ENCODE assay signal across 1 cellular context in the genomic region with DNA sequence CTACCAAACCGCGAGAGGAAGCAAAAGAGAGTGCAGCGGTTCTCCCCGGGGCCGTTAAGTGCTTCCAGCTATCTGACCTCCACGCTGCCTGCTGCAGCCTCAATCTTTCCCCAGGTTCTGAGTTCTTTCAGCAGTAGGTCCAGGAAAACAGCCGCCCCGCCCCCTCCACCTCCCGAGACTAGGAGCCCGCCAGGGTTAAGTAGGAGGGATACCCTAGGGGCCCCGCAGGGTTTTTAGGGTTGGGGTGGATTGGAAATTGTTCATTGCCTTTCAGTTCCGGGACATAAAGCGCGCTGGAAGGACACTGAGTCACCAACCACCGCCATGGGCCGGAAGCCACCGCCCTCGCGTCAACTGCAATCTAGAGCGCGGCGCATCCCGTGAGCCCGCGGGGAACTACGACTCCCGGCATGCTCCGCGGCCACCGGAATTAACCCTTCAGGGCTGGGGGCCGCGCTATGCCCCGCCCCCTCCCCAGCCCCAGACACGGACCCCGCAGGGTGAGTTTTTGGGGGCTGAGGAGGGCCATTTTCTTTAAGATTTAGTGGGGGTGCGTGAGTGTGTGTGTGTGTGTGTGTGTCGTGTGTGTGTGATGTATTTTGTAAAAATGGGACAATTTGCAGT.
TF ChIP-seq lines count a peak whose summit lies in the region.

Gene MYL6B (plus strand): TSS at position 456 of the 624 bp plus-strand sequence. CDS start 1,332 bp downstream, outside the sequence.

TF ChIP-seq in HepG2, 621 proteins besides CTCF, POLR2A, EP300 and RAD21 (continued from another document and continues in another):
- TF ChIP-seq ZNF670 (CRISPR knock-in tag; IDR thresholded peaks at IDR 0.05; ENCODE audit: borderline replicate concordance) (peak; percentile 39; the same call in 1 of the 2 replicates), THAP11 (CRISPR knock-in tag; IDR thresholded peaks at IDR 0.05) (peak; percentile 97), ZFX (CRISPR knock-in tag; IDR thresholded peaks at IDR 0.05; ENCODE audit: low read depth) (peak; percentile 43), NFE2L1 (CRISPR knock-in tag; IDR thresholded peaks at IDR 0.05; ENCODE audit: borderline replicate concordance) (no peak), HBP1 (CRISPR knock-in tag; IDR thresholded peaks at IDR 0.05; ENCODE audit: low read depth) (0 out of 2 replicates have a peak, but pooled peaks have one; percentile 53), STAT5B (CRISPR knock-in tag; IDR thresholded peaks at IDR 0.05) (no peak), DMAP1 (CRISPR knock-in tag; IDR thresholded peaks at IDR 0.05) (peak; percentile 28; the same call in 1 of the 2 replicates), ATF1 (CRISPR knock-in tag; IDR thresholded peaks at IDR 0.05) (peak; percentile 56; the same call in 1 of the 2 replicates), POLR2AphosphoS2 (IDR thresholded peaks at IDR 0.05; ENCODE audit: low read depth, low read length) (no peak), AGO1 (IDR thresholded peaks at IDR 0.05; ENCODE audit: low read depth, low read length, poor library complexity, severe bottlenecking) (peak; percentile 62), RBFOX2 (IDR thresholded peaks at IDR 0.05; ENCODE audit: low read depth, low read length) (peak; percentile 86), ZNF317 (CRISPR knock-in tag; IDR thresholded peaks at IDR 0.05) (0 out of 2 replicates have a peak, but pooled peaks have one; percentile 1), NONO (IDR thresholded peaks at IDR 0.05) (no peak), NONO (CRISPR knock-in tag; conservative IDR thresholded peaks at IDR 0.05) (peak; percentile 22; the same call in 1 of the 2 replicates), SRF (IDR thresholded peaks at IDR 0.05; ENCODE audit: low read depth, low read length) (0 out of 2 replicates have a peak, but pooled peaks have one; percentile 34), KMT2B (CRISPR knock-in tag; IDR thresholded peaks at IDR 0.05) (peak; percentile 57; the same call in 1 of the 2 replicates), ZNF629 (CRISPR knock-in tag; conservative IDR thresholded peaks at IDR 0.05) (peak; percentile 29; the same call in 1 of the 2 replicates), ZC3H4 (CRISPR knock-in tag; IDR thresholded peaks at IDR 0.05; ENCODE audit: borderline replicate concordance) (no peak), RBM22 (optimal IDR thresholded peaks at IDR 0.05; ENCODE audit: low read length) (no peak), ERF (CRISPR knock-in tag; IDR thresholded peaks at IDR 0.05) (no peak), HNF4G (IDR thresholded peaks at IDR 0.05; ENCODE audit: borderline replicate concordance, low read depth, low read length) (peak; percentile 50; the same call in 1 of the 2 replicates), HNF4G (CRISPR knock-in tag; IDR thresholded peaks at IDR 0.05; ENCODE audit: borderline replicate concordance, low read depth) (no peak), ZNF138 (CRISPR knock-in tag; IDR thresholded peaks at IDR 0.05; ENCODE audit: low read depth) (no peak), KLF15 (CRISPR knock-in tag; IDR thresholded peaks at IDR 0.05; ENCODE audit: borderline replicate concordance) (no peak), EED (CRISPR knock-in tag; IDR thresholded peaks at IDR 0.05) (no peak), SIN3A (IDR thresholded peaks at IDR 0.05; ENCODE audit: borderline replicate concordance, low read depth, low read length) (peak; percentile 62; the same call in 1 of the 2 replicates)
- TF ChIP-seq, protein P1, sequence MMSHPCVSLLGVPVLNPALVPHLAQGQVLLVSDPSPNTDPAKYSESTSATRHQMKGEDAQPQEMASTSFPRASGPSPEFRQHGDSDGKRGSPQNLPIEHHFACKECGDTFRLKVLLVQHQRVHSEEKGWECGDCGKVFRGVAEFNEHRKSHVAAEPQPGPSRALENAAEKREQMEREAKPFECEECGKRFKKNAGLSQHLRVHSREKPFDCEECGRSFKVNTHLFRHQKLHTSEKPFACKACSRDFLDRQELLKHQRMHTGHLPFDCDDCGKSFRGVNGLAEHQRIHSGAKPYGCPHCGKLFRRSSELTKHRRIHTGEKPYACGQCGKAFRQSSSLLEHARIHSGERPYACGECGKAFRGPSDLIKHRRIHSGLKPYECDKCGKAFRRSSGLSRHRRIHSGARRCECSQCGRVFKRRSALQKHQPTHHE (CRISPR knock-in tag; IDR thresholded peaks at IDR 0.05; ENCODE audit: borderline replicate concordance), result 0 out of 2 replicates have a peak, but pooled peaks have one; percentile 47
- TF ChIP-seq, protein P2, sequence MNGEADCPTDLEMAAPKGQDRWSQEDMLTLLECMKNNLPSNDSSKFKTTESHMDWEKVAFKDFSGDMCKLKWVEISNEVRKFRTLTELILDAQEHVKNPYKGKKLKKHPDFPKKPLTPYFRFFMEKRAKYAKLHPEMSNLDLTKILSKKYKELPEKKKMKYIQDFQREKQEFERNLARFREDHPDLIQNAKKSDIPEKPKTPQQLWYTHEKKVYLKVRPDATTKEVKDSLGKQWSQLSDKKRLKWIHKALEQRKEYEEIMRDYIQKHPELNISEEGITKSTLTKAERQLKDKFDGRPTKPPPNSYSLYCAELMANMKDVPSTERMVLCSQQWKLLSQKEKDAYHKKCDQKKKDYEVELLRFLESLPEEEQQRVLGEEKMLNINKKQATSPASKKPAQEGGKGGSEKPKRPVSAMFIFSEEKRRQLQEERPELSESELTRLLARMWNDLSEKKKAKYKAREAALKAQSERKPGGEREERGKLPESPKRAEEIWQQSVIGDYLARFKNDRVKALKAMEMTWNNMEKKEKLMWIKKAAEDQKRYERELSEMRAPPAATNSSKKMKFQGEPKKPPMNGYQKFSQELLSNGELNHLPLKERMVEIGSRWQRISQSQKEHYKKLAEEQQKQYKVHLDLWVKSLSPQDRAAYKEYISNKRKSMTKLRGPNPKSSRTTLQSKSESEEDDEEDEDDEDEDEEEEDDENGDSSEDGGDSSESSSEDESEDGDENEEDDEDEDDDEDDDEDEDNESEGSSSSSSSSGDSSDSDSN (CRISPR knock-in tag; IDR thresholded peaks at IDR 0.05), result peak; percentile 23; the same call in 1 of the 2 replicates
- TF ChIP-seq, protein P3, sequence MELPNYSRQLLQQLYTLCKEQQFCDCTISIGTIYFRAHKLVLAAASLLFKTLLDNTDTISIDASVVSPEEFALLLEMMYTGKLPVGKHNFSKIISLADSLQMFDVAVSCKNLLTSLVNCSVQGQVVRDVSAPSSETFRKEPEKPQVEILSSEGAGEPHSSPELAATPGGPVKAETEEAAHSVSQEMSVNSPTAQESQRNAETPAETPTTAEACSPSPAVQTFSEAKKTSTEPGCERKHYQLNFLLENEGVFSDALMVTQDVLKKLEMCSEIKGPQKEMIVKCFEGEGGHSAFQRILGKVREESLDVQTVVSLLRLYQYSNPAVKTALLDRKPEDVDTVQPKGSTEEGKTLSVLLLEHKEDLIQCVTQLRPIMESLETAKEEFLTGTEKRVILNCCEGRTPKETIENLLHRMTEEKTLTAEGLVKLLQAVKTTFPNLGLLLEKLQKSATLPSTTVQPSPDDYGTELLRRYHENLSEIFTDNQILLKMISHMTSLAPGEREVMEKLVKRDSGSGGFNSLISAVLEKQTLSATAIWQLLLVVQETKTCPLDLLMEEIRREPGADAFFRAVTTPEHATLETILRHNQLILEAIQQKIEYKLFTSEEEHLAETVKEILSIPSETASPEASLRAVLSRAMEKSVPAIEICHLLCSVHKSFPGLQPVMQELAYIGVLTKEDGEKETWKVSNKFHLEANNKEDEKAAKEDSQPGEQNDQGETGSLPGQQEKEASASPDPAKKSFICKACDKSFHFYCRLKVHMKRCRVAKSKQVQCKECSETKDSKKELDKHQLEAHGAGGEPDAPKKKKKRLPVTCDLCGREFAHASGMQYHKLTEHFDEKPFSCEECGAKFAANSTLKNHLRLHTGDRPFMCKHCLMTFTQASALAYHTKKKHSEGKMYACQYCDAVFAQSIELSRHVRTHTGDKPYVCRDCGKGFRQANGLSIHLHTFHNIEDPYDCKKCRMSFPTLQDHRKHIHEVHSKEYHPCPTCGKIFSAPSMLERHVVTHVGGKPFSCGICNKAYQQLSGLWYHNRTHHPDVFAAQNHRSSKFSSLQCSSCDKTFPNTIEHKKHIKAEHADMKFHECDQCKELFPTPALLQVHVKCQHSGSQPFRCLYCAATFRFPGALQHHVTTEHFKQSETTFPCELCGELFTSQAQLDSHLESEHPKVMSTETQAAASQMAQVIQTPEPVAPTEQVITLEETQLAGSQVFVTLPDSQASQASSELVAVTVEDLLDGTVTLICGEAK (IDR thresholded peaks at IDR 0.05), result no peak
- TF ChIP-seq, protein P3 (CRISPR knock-in tag; IDR thresholded peaks at IDR 0.05), result peak; percentile 37; the same call in 1 of the 2 replicates
- TF ChIP-seq, protein P4, sequence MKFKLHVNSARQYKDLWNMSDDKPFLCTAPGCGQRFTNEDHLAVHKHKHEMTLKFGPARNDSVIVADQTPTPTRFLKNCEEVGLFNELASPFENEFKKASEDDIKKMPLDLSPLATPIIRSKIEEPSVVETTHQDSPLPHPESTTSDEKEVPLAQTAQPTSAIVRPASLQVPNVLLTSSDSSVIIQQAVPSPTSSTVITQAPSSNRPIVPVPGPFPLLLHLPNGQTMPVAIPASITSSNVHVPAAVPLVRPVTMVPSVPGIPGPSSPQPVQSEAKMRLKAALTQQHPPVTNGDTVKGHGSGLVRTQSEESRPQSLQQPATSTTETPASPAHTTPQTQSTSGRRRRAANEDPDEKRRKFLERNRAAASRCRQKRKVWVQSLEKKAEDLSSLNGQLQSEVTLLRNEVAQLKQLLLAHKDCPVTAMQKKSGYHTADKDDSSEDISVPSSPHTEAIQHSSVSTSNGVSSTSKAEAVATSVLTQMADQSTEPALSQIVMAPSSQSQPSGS (CRISPR knock-in tag; IDR thresholded peaks at IDR 0.05), result peak; percentile 70; the same call in 1 of the 2 replicates
- TF ChIP-seq, protein P5, sequence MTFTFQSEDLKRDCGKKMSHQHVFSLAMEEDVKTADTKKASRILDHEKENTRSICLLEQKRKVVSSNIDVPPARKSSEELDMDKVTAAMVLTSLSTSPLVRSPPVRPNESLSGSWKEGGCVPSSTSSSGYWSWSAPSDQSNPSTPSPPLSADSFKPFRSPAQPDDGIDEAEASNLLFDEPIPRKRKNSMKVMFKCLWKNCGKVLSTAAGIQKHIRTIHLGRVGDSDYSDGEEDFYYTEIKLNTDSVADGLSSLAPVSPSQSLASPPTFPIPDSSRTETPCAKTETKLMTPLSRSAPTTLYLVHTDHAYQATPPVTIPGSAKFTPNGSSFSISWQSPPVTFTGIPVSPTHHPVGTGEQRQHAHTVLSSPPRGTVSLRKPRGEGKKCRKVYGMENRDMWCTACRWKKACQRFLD (CRISPR knock-in tag; IDR thresholded peaks at IDR 0.05; ENCODE audit: borderline replicate concordance), result no peak
